Comparison of ENCODE assay signal across 29 cellular contexts in the genomic region with DNA sequence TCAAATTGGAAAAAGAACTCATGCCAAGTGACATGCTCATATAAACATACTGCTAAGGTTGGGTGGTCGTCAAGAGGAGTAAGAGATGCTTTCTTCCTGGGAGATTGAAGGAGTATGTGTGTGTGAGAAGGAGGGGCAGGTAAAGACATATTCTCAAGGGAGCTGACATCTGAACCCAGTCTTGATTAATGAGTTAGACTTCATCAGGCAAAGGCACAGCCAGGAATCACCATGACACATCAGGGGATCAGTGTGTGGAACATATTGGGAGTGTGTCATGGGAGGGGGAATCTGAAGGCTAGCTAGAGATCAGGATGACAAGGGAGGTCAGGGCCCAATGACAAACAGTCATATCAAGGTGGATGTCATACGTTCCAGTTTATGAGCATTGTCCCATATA.
"Had no signal": no experiment of that assay in that cellular context is flagged by ENCODE, and none has a peak within 500 bp of the region (broad histone marks: within the 10 kb centered on the region; RNA-seq: fewer than 3 reads in every experiment).

No MANE protein-coding gene starts in this region.

- DNase-seq: activated CD4-positive, alpha-beta T cell treated with anti-CD3 and anti-CD28 coated beads for 48 hours; activated CD4-positive, alpha-beta T cell treated with anti-CD3 and anti-CD28 coated beads, Interleukin-2, amount 50 U/mL, for 4 hours; activated CD8-positive, alpha-beta memory T cell treated with anti-CD3 and anti-CD28 coated beads, Interleukin-2, amount 10 ng/mL, durations not matched to agents 7 days and 5 days; activated gamma-delta T cell; activated naive CD4-positive, alpha-beta T cell treated with anti-CD3 and anti-CD28 coated beads for 36 hours; activated naive CD8-positive, alpha-beta T cell treated with anti-CD3 and anti-CD28 coated beads, Interleukin-2, amount 10 ng/mL, durations not matched to agents 7 days and 5 days; activated T-cell treated with anti-CD3 and anti-CD28 coated beads, Interleukin-2, amount 50 U/mL, for 48 hours; adrenal gland; anterior cingulate cortex; caudate nucleus; KG1; MG63; MV-4-11; NCI-H1092 treated with DMSO at 0.1 percent for 48 hours; NCI-H1417 treated with DMSO at 0.1 percent for 48 hours; NCI-H1694; NCI-H2029; NCI-H2107; NCI-H2171 treated with DMSO at 0.1 percent for 48 hours; NCI-H226; NCI-H526; NCI-H774; NK-92 treated with Interleukin-12 subunit alpha and Interleukin-12 subunit beta, amount 100 ng/mL, for 24 hours; PC-3; SHP77 treated with DMSO at 0.1 percent for 48 hours had no signal

- H3K36me3 ChIP-seq: adrenal gland, breast epithelium, MG63 had no signal

- H3K27me3 ChIP-seq: adrenal gland, breast epithelium, MG63 had no signal

- ATAC-seq: activated CD4-positive, CD25-positive, alpha-beta regulatory T cell treated with anti-CD3 and anti-CD28 coated beads, Interleukin-2, amount 50 U/mL, for 24 hours; activated CD8-positive, alpha-beta memory T cell treated with anti-CD3 and anti-CD28 coated beads, Interleukin-2, amount 10 ng/mL, durations not matched to agents 7 days and 5 days; activated T-helper 17 cell treated with anti-CD3 and anti-CD28 coated beads, Interleukin-2, amount 50 U/mL, for 72 hours; PC-3 had no signal

- H3K27ac Mint-ChIP-seq: activated CD8-positive, alpha-beta memory T cell treated with anti-CD3 and anti-CD28 coated beads, Interleukin-2, amount 10 ng/mL, durations not matched to agents 7 days and 5 days; activated naive CD4-positive, alpha-beta T cell treated with anti-CD3 and anti-CD28 coated beads for 36 hours; activated naive CD8-positive, alpha-beta T cell treated with anti-CD3 and anti-CD28 coated beads, Interleukin-2, amount 10 ng/mL, durations not matched to agents 7 days and 5 days; activated T-helper 17 cell treated with anti-CD3 and anti-CD28 coated beads, Interleukin-2, amount 50 U/mL, for 72 hours; T-helper 1 cell treated with Interleukin-12 subunit alpha and Interleukin-12 subunit beta and Interleukin-4 antibody, amounts not matched to agents 30 μg/mL and 1 μg/mL, for 36 hours had no signal

- H3K4me3 Mint-ChIP-seq: activated CD8-positive, alpha-beta memory T cell treated with anti-CD3 and anti-CD28 coated beads, Interleukin-2, amount 10 ng/mL, durations not matched to agents 7 days and 5 days; activated naive CD4-positive, alpha-beta T cell treated with anti-CD3 and anti-CD28 coated beads for 36 hours; activated naive CD8-positive, alpha-beta T cell treated with anti-CD3 and anti-CD28 coated beads, Interleukin-2, amount 10 ng/mL, durations not matched to agents 7 days and 5 days; activated T-helper 17 cell treated with anti-CD3 and anti-CD28 coated beads, Interleukin-2, amount 50 U/mL, for 72 hours; T-helper 1 cell treated with Interleukin-12 subunit alpha and Interleukin-12 subunit beta and Interleukin-4 antibody, amounts not matched to agents 30 μg/mL and 1 μg/mL, for 36 hours had no signal

- H3K9me3 Mint-ChIP-seq: activated naive CD4-positive, alpha-beta T cell treated with anti-CD3 and anti-CD28 coated beads for 36 hours; activated naive CD8-positive, alpha-beta T cell treated with anti-CD3 and anti-CD28 coated beads, Interleukin-2, amount 10 ng/mL, durations not matched to agents 7 days and 5 days; activated T-helper 17 cell treated with anti-CD3 and anti-CD28 coated beads, Interleukin-2, amount 50 U/mL, for 72 hours; T-helper 1 cell treated with Interleukin-12 subunit alpha and Interleukin-12 subunit beta and Interleukin-4 antibody, amounts not matched to agents 30 μg/mL and 1 μg/mL, for 36 hours had no signal

- H3K27ac ChIP-seq: adrenal gland, breast epithelium had no signal

- H3K4me3 ChIP-seq: adrenal gland, breast epithelium, MG63 had no signal

- H3K9me3 ChIP-seq: adrenal gland, breast epithelium, MG63 had no signal

- H3K4me1 ChIP-seq: breast epithelium had no signal

- H3K36me3 Mint-ChIP-seq: activated CD8-positive, alpha-beta memory T cell treated with anti-CD3 and anti-CD28 coated beads, Interleukin-2, amount 10 ng/mL, durations not matched to agents 7 days and 5 days; activated naive CD8-positive, alpha-beta T cell treated with anti-CD3 and anti-CD28 coated beads, Interleukin-2, amount 10 ng/mL, durations not matched to agents 7 days and 5 days had no signal

- H3K27me3 Mint-ChIP-seq: activated CD8-positive, alpha-beta memory T cell treated with anti-CD3 and anti-CD28 coated beads, Interleukin-2, amount 10 ng/mL, durations not matched to agents 7 days and 5 days; activated naive CD8-positive, alpha-beta T cell treated with anti-CD3 and anti-CD28 coated beads, Interleukin-2, amount 10 ng/mL, durations not matched to agents 7 days and 5 days; activated T-helper 17 cell treated with anti-CD3 and anti-CD28 coated beads, Interleukin-2, amount 50 U/mL, for 72 hours had no signal
